In genomic region chrX:132331000-132331399, GRCh38 we compare ENCODE assay signal across 29 cellular contexts.
"Had no signal": no experiment of that assay in that cellular context is flagged by ENCODE, and none has a peak within 500 bp of the region (broad histone marks: within the 10 kb centered on the region; RNA-seq: fewer than 3 reads in every experiment).

No MANE protein-coding gene starts in this region.

- H3K4me3 ChIP-seq: coronary artery, esophagus muscularis mucosa, gastroesophageal sphincter, heart right ventricle had no signal

- H3K4me1 Mint-ChIP-seq: activated B cell treated with CpG ODN at 0.5 μM for 24 hours; activated T-helper 17 cell treated with anti-CD3 and anti-CD28 coated beads, Interleukin-2, amount 50 U/mL, for 72 hours had no signal

- H3K27me3 Mint-ChIP-seq: activated B cell treated with CpG ODN at 0.5 μM for 24 hours; activated CD8-positive, alpha-beta T cell treated with anti-CD3 and anti-CD28 coated beads for 36 hours; activated naive CD8-positive, alpha-beta T cell; activated T-helper 17 cell treated with anti-CD3 and anti-CD28 coated beads, Interleukin-2, amount 50 U/mL, for 72 hours; central memory CD8-positive, alpha-beta T cell; effector memory CD8-positive, alpha-beta T cell had no signal

- H3K27ac Mint-ChIP-seq: activated B cell treated with CpG ODN at 0.5 μM for 24 hours; activated CD8-positive, alpha-beta T cell treated with anti-CD3 and anti-CD28 coated beads for 36 hours; activated naive CD8-positive, alpha-beta T cell; activated T-helper 17 cell treated with anti-CD3 and anti-CD28 coated beads, Interleukin-2, amount 50 U/mL, for 72 hours; effector memory CD8-positive, alpha-beta T cell had no signal

- H3K36me3 ChIP-seq: brain microvascular endothelial cell, esophagus muscularis mucosa, gastroesophageal sphincter, heart right ventricle had no signal

- H3K4me3 Mint-ChIP-seq: activated B cell treated with CpG ODN at 0.5 μM for 24 hours; activated CD8-positive, alpha-beta T cell treated with anti-CD3 and anti-CD28 coated beads for 36 hours; activated naive CD8-positive, alpha-beta T cell; activated T-cell treated with anti-CD3 and anti-CD28 coated beads, Interleukin-2, amount 50 U/mL, for 4 hours; activated T-helper 17 cell treated with anti-CD3 and anti-CD28 coated beads, Interleukin-2, amount 50 U/mL, for 72 hours; central memory CD8-positive, alpha-beta T cell; effector memory CD8-positive, alpha-beta T cell had no signal

- H3K4me1 ChIP-seq: esophagus muscularis mucosa, gastroesophageal sphincter, heart right ventricle had no signal

- DNase-seq: activated B cell treated with CpG ODN at 0.5 μM for 24 hours; activated CD4-positive, alpha-beta T cell treated with anti-CD3 and anti-CD28 coated beads for 48 hours; activated CD4-positive, alpha-beta T cell treated with anti-CD3 and anti-CD28 coated beads, Interleukin-2, amount 50 U/mL, for 1 hour; activated CD4-positive, alpha-beta T cell treated with anti-CD3 and anti-CD28 coated beads, Interleukin-2, amount 50 U/mL, for 48 hours; activated CD8-positive, alpha-beta memory T cell treated with anti-CD3 and anti-CD28 coated beads for 24 hours; activated CD8-positive, alpha-beta T cell treated with anti-CD3 and anti-CD28 coated beads for 36 hours; activated effector memory CD4-positive, alpha-beta T cell treated with Interleukin-2 at 50 U/mL for 16 hours; activated gamma-delta T cell treated with Interleukin-2 at 50 U/mL for 16 hours; activated naive CD4-positive, alpha-beta T cell treated with anti-CD3 and anti-CD28 coated beads, Interleukin-2, amount 50 U/mL, for 16 hours; activated naive CD4-positive, alpha-beta T cell treated with Interleukin-2 at 50 U/mL for 16 hours; activated T-cell treated with anti-CD3 and anti-CD28 coated beads, Interleukin-2, amount 50 U/mL, for 4 hours; amniotic stem cell; anterior cingulate cortex; brain microvascular endothelial cell; dermis blood vessel endothelial cell; effector CD4-positive, alpha-beta T cell; effector memory CD8-positive, alpha-beta T cell; erythroblast; foreskin melanocyte; heart right ventricle; T-helper 2 cell had no signal

- H3K27ac ChIP-seq: brain microvascular endothelial cell, coronary artery, esophagus muscularis mucosa, gastroesophageal sphincter, heart right ventricle, VCaP had no signal

- H3K9me3 Mint-ChIP-seq: activated B cell treated with CpG ODN at 0.5 μM for 24 hours; activated T-helper 17 cell treated with anti-CD3 and anti-CD28 coated beads, Interleukin-2, amount 50 U/mL, for 72 hours; central memory CD8-positive, alpha-beta T cell had no signal

- ATAC-seq: activated CD4-positive, CD25-positive, alpha-beta regulatory T cell treated with anti-CD3 and anti-CD28 coated beads, Interleukin-2, amount 50 U/mL, for 24 hours; activated CD8-positive, alpha-beta T cell treated with anti-CD3 and anti-CD28 coated beads for 36 hours; activated T-cell treated with anti-CD3 and anti-CD28 coated beads, Interleukin-2, amount 50 U/mL, for 4 hours; activated T-helper 17 cell treated with anti-CD3 and anti-CD28 coated beads, Interleukin-2, amount 50 U/mL, for 72 hours; effector memory CD8-positive, alpha-beta T cell; gastroesophageal sphincter; heart right ventricle had no signal

- H3K9me3 ChIP-seq: gastroesophageal sphincter had no signal

- H3K27me3 ChIP-seq: brain microvascular endothelial cell, esophagus muscularis mucosa, gastroesophageal sphincter had no signal
